In genomic region chr19:3585301-3586123, GRCh38 we compare ENCODE assay signal across 10 cellular contexts. TPM values are rescaled to one million over a fixed set of nuclear protein-coding genes. Genes with fewer than 3 reads are reported as not detected.
DNase-seq lines count a peak whose midpoint lies in the region; ATAC-seq and TF ChIP-seq lines count a peak whose summit lies in the region.
"Had no signal": no experiment of that assay in that cellular context is flagged by ENCODE, and none has a peak within 500 bp of the region (broad histone marks: within the 10 kb centered on the region; RNA-seq: fewer than 3 reads in every experiment).

GIPC3 (plus strand) TSS chr19:3585478; CDS start chr19:3585598, 120 bp downstream.

- TF ChIP-seq CTCF in fibroblast of the aortic adventitia (IDR thresholded peaks at IDR 0.05; ENCODE audit: insufficient read depth, low read length): no peak
- no peak for TF ChIP-seq CTCF in sigmoid colon (IDR thresholded peaks at IDR 0.05)
- no peak for TF ChIP-seq CTCF in CD14-positive monocyte (IDR thresholded peaks at IDR 0.05)
- no peak for TF ChIP-seq CTCF in RWPE1 (conservative IDR thresholded peaks at IDR 0.05; ENCODE audit: low read depth)

- intact Hi-C loops in sigmoid colon (cut with DNase I): no loop called here
- intact Hi-C loops in CD14-positive monocyte (cut with micrococcal nuclease): no loop called here

- no peaks in the 10 kb centered on the region for H3K9me3 ChIP-seq in T-helper 17 cell (ENCODE audit: control insufficient read depth, low read length, poor library complexity, severe bottlenecking)
- H3K9me3 ChIP-seq in sigmoid colon: no peaks in the 10 kb centered on the region

- POLR2A ChIA-PET in RWPE1 (lab: Yijun Ruan, JAX; ENCODE audit: low non-redundant PET): no interaction called here

- peak within 1 kb of the TSS; percentile 28 for H3K4me3 Mint-ChIP-seq in T-helper 17 cell
- peak within 1 kb of the TSS in 1 of 2 donors; percentile 51 for H3K4me3 Mint-ChIP-seq in CD14-positive monocyte

- H3K36me3 ChIP-seq in sigmoid colon: no peaks in the 10 kb centered on the region

- peaks cover 0 to 27% (median 25%) of the 10 kb centered on the region in 4 donors for H3K4me1 ChIP-seq in sigmoid colon

- TF ChIP-seq POLR2A in sigmoid colon (IDR thresholded peaks at IDR 0.05): no peak

- no peaks in the 10 kb centered on the region for H3K36me3 Mint-ChIP-seq in T-helper 17 cell (ENCODE audit: low read depth)
- H3K36me3 Mint-ChIP-seq in CD14-positive monocyte: no peaks in the 10 kb centered on the region

- H3K27me3 Mint-ChIP-seq in T-helper 17 cell (no peaks in the 10 kb centered on the region), CD14-positive monocyte (ENCODE audit: low read depth in 3 of 3) (peaks cover 22 to 34% (median 25%) of the 10 kb centered on the region in 3 donors)

- DNase-seq in D341Med (ENCODE audit: low spot score): peak; percentile 65
- DNase-seq in T-helper 17 cell: no peak
- DNase-seq in fibroblast of the aortic adventitia (ENCODE audit: low read depth): no peak
- no peak for DNase-seq in sigmoid colon
- DNase-seq in CD14-positive monocyte (ENCODE audit: low spot score): no peak
- DNase-seq in foreskin melanocyte: no peak
- no peak for DNase-seq in RWPE1 (ENCODE audit: low spot score)
- DNase-seq: NCI-H446 treated with DMSO at 0.1 percent for 48 hours had no signal

- H3K9me3 Mint-ChIP-seq in CD14-positive monocyte: peaks cover 0 to 7% (median 0%) of the 10 kb centered on the region in 7 donors

- no peak for TF ChIP-seq EP300 in sigmoid colon (IDR thresholded peaks at IDR 0.05)

- H3K27me3 ChIP-seq in sigmoid colon: peaks cover 16 to 27% (median 21%) of the 10 kb centered on the region in 3 donors

- H3K4me1 Mint-ChIP-seq in T-helper 17 cell (no peaks in the 10 kb centered on the region), CD14-positive monocyte (peaks cover 4% of the 10 kb centered on the region)

- H3K27ac Mint-ChIP-seq in T-helper 17 cell: no peak within 1 kb of the TSS
- no peak within 1 kb of the TSS for H3K27ac Mint-ChIP-seq in CD14-positive monocyte

- peak within 1 kb of the TSS in 1 of 4 donors; percentile 46 for H3K27ac ChIP-seq in sigmoid colon
- no peak within 1 kb of the TSS for H3K27ac ChIP-seq in RWPE1

- H3K4me3 ChIP-seq in fibroblast of the aortic adventitia (ENCODE audit: low read depth, low read length) (peak within 1 kb of the TSS; percentile 5), sigmoid colon (peak within 1 kb of the TSS in 3 of 4 donors; percentile 16 to 39 (median 30))

- no peak for ATAC-seq in T-helper 17 cell
- ATAC-seq in GM18907 (IDR thresholded peaks at IDR 0.05; ENCODE audit: unreplicated experiment): no peak

- CTCF ChIA-PET in RWPE1 (lab: Yijun Ruan, JAX): interaction anchor here (0.7 to 1.4 kb wide), 2 partner anchors 10 to 218 kb away, joined by 3 to 4 read pairs; no protein-coding TSS in a partner anchor

- 3 to 10% methylated on average over 84 of the region's 84 CpGs for WGBS in sigmoid colon, 2 donors

RNA-seq across cellular contexts. Expression of gene GIPC3, which starts in this region (rescaled TPM):
- total RNA-seq in T-helper 17 cell: 1 to 10 TPM in 1 of 2 donors, under 1 TPM in 1; 0.42 to 3.3 TPM
- under 0.01 and 0.33 TPM in 2 replicates for total RNA-seq in fibroblast of the aortic adventitia (ENCODE audit: low replicate concordance)
- under 1 TPM in 2 of 4 donors, not detected in 2; under 0.01 to 0.83 TPM for total RNA-seq in sigmoid colon
- 1 to 10 TPM in 1 of 3 donors, not detected in 2; 1.0 TPM for polyA plus RNA-seq in sigmoid colon
- polyA plus RNA-seq in CD14-positive monocyte: under 1 TPM in 1 of 2 donors, not detected in 1; 0.03 TPM
- polyA plus RNA-seq: neural cell had no signal
